Comparison of ENCODE assay signal across 2 cellular contexts in the genomic region with DNA sequence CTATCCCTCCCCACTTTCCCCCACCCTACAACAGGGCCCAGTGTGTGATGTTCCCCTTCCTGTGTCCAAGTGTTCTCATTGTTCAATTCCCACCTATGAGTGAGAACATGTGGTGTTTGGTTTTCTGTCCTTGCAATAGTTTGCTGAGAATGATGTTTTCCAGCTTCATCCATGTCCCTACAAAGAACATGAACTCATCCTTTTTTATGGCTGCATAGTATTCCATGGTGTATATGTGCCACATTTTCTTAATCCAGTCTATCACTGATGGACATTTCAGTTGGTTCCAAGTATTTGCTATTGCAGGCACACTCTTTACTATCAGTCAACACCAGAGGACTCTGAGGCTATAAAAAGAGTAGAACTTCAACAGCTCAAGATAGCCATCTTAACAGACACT.
TF ChIP-seq lines count a peak whose summit lies in the region.

No MANE protein-coding gene starts in this region.

TF ChIP-seq in HEK293, 187 proteins besides CTCF, POLR2A, EP300 and RAD21:
- peak; percentile 74 for TF ChIP-seq ZNF146 (tag by site-specific recombination; IDR thresholded peaks at IDR 0.05)

TF ChIP-seq in K562, 482 proteins besides CTCF, POLR2A, EP300 and RAD21:
- TF ChIP-seq RBM25 (IDR thresholded peaks at IDR 0.05; ENCODE audit: low read depth, low read length, severe bottlenecking) (peak; percentile 13), BCOR (IDR thresholded peaks at IDR 0.05) (peak; percentile 67), CBFA2T3 (IDR thresholded peaks at IDR 0.05) (0 out of 2 replicates have a peak, but pooled peaks have one; percentile 21), KDM1A (IDR thresholded peaks at IDR 0.05) (peak in 1 of 2 experiments; percentile 39; a peak in 1 of 4 replicates), ZNF146 (CRISPR knock-in tag; IDR thresholded peaks at IDR 0.05; ENCODE audit: unreplicated experiment) (peak; percentile 87)
